ENCODE assay signal across 35 cellular contexts in genomic region chrX:95509474-95509873, GRCh38.
"Had no signal": no experiment of that assay in that cellular context is flagged by ENCODE, and none has a peak within 500 bp of the region (broad histone marks: within the 10 kb centered on the region; RNA-seq: fewer than 3 reads in every experiment).

No MANE protein-coding gene starts in this region.

- H3K4me3 ChIP-seq: MG63 had no signal

- DNase-seq: Karpas-422, Kasumi-1, MG63, MV-4-11, NCI-H1048, NCI-H1092, NCI-H1092 treated with DMSO at 0.1 percent for 48 hours, NCI-H1105, NCI-H1105 treated with DMSO at 0.1 percent for 48 hours, NCI-H1417, NCI-H1417 treated with DMSO at 0.1 percent for 48 hours, NCI-H1436, NCI-H1436 treated with DMSO at 0.1 percent for 48 hours, NCI-H146, NCI-H1694, NCI-H1694 treated with DMSO at 0.1 percent for 48 hours, NCI-H187, NCI-H187 treated with DMSO at 0.1 percent for 48 hours, NCI-H1930, NCI-H2029, NCI-H2029 treated with DMSO at 0.1 percent for 48 hours, NCI-H2081, NCI-H2081 treated with DMSO at 0.1 percent for 48 hours, NCI-H2107, NCI-H2171, NCI-H2171 treated with DMSO at 0.1 percent for 48 hours, NCI-H2227 treated with DMSO at 0.1 percent for 48 hours, NCI-H226, NCI-H345, NCI-H446, NCI-H446 treated with DMSO at 0.1 percent for 48 hours, NCI-H510A, NCI-H510A treated with DMSO at 0.1 percent for 48 hours, NCI-H524, NCI-H524 treated with DMSO at 0.1 percent for 48 hours had no signal

- H3K27me3 ChIP-seq: MG63 had no signal

- H3K36me3 ChIP-seq: MG63 had no signal

- H3K9me3 ChIP-seq: MG63 had no signal
